Comparison of ENCODE assay signal across 22 cellular contexts in genomic region chr18:44689736-44690135, GRCh38.
"Had no signal": no experiment of that assay in that cellular context is flagged by ENCODE, and none has a peak within 500 bp of the region (broad histone marks: within the 10 kb centered on the region; RNA-seq: fewer than 3 reads in every experiment).

No MANE protein-coding gene starts in this region.

- DNase-seq: activated naive CD4-positive, alpha-beta T cell treated with Interleukin-2 at 50 U/mL for 16 hours; activated T-cell treated with anti-CD3 and anti-CD28 coated beads for 4 hours; activated T-cell treated with anti-CD3 and anti-CD28 coated beads, Interleukin-2, amount 50 U/mL, for 72 hours; anterior cingulate cortex; colonic mucosa; effector memory CD4-positive, alpha-beta T cell; gastrocnemius medialis; islet precursor cell; left ventricle myocardium inferior; naive thymus-derived CD8-positive, alpha-beta T cell; posterior cingulate gyrus; right lobe of liver; stimulated activated CD4-positive, alpha-beta T cell treated with anti-CD3 and anti-CD28 coated beads, Interleukin-2, amount 100 ng/mL, for 48 hours; stomach; T-helper 17 cell; thyroid gland; upper lobe of right lung had no signal

- H3K4me3 Mint-ChIP-seq: activated naive CD8-positive, alpha-beta T cell; activated T-cell treated with anti-CD3 and anti-CD28 coated beads, Interleukin-2, amount 50 U/mL, for 72 hours; central memory CD8-positive, alpha-beta T cell; naive thymus-derived CD8-positive, alpha-beta T cell; T-helper 17 cell; WTC11 had no signal

- H3K4me1 Mint-ChIP-seq: T-helper 17 cell had no signal

- H3K27ac ChIP-seq: colonic mucosa, gastrocnemius medialis, hepatocyte, left ventricle myocardium inferior, right lobe of liver, thyroid gland, upper lobe of right lung had no signal

- H3K27me3 ChIP-seq: colonic mucosa, gastrocnemius medialis, hepatocyte, right lobe of liver, stomach, thyroid gland, upper lobe of right lung had no signal

- H3K27me3 Mint-ChIP-seq: central memory CD8-positive, alpha-beta T cell had no signal

- H2AFZ ChIP-seq: hepatocyte had no signal

- H3K36me3 Mint-ChIP-seq: activated naive CD8-positive, alpha-beta T cell; naive thymus-derived CD8-positive, alpha-beta T cell; WTC11 had no signal

- H3K4me3 ChIP-seq: colonic mucosa, gastrocnemius medialis, hepatocyte, left ventricle myocardium inferior, lung, right lobe of liver, stomach, thyroid gland, upper lobe of right lung had no signal

- H3K9me3 ChIP-seq: colonic mucosa, gastrocnemius medialis, left ventricle myocardium inferior, right lobe of liver, stomach, thyroid gland, upper lobe of right lung had no signal

- H3K4me1 ChIP-seq: colonic mucosa, left ventricle myocardium inferior, upper lobe of right lung had no signal

- H3K4me2 ChIP-seq: hepatocyte had no signal

- H3K36me3 ChIP-seq: colonic mucosa, gastrocnemius medialis, left ventricle myocardium inferior, right lobe of liver, stomach, thyroid gland, upper lobe of right lung had no signal

- H3K9me3 Mint-ChIP-seq: central memory CD8-positive, alpha-beta T cell; naive thymus-derived CD8-positive, alpha-beta T cell; WTC11 had no signal

- ATAC-seq: activated T-cell treated with anti-CD3 and anti-CD28 coated beads, Interleukin-2, amount 50 U/mL, for 72 hours; gastrocnemius medialis; naive thymus-derived CD8-positive, alpha-beta T cell; right lobe of liver; T-helper 17 cell; upper lobe of right lung; WTC11 had no signal

- H3K27ac Mint-ChIP-seq: activated naive CD8-positive, alpha-beta T cell; activated T-cell treated with anti-CD3 and anti-CD28 coated beads, Interleukin-2, amount 50 U/mL, for 72 hours; naive thymus-derived CD8-positive, alpha-beta T cell; T-helper 17 cell; WTC11 had no signal
